In genomic region chr7:5595545-5596045, GRCh38 we compare ENCODE assay signal across 7 cellular contexts. TPM values are rescaled to one million over a fixed set of nuclear protein-coding genes. Genes with fewer than 3 reads are reported as not detected.
DNase-seq lines count a peak whose midpoint lies in the region; ATAC-seq and TF ChIP-seq lines count a peak whose summit lies in the region.

No MANE protein-coding gene starts in this region.

- H3K4me3 Mint-ChIP-seq in endodermal cell, result peak overlapping the region; percentile 96

- H3K9me3 Mint-ChIP-seq in endodermal cell, result no peaks in the 10 kb centered on the region

- H3K27me3 ChIP-seq in RWPE2 (ENCODE audit: insufficient read depth, poor library complexity, severe bottlenecking) (no peaks in the 10 kb centered on the region), endodermal cell (ENCODE audit: control insufficient read depth, insufficient read depth, low read length, poor library complexity, severe bottlenecking) (no peaks in the 10 kb centered on the region), neural cell (ENCODE audit: insufficient read depth, low read depth, low read length) (no peaks in the 10 kb centered on the region)

- no peak overlapping the region for H2AFZ ChIP-seq in neural cell (ENCODE audit: low read depth, low read length)

- H3K4me1 Mint-ChIP-seq in endodermal cell, result peaks cover 30% of the 10 kb centered on the region

- peak overlapping the region; percentile 50 for H3K4me3 ChIP-seq in RWPE2 (ENCODE audit: severe bottlenecking)
- H3K4me3 ChIP-seq in endodermal cell (ENCODE audit: low read length), result peak overlapping the region; percentile 98
- H3K4me3 ChIP-seq in neural cell (ENCODE audit: low read length), result peak overlapping the region; percentile 97

- peak overlapping the region; percentile 97 for H3K9ac ChIP-seq in endodermal cell (ENCODE audit: extremely low read depth, low read length, poor library complexity, severe bottlenecking)
- H3K9ac ChIP-seq in neural cell (ENCODE audit: low read length), result peak overlapping the region; percentile 97

- TF ChIP-seq EP300 in neural cell (conservative IDR thresholded peaks at IDR 0.05; ENCODE audit: poor library complexity, severe bottlenecking), result no peak

- no peaks in the 10 kb centered on the region for H3K9me2 ChIP-seq in neural cell (ENCODE audit: insufficient read depth, low read length)

- TF ChIP-seq RAD21 in neural cell (conservative IDR thresholded peaks at IDR 0.05), result no peak

- peaks cover 68% of the 10 kb centered on the region for H3K79me2 ChIP-seq in neural cell (replicated peaks; ENCODE audit: insufficient read depth, low read length)

- TF ChIP-seq CTCF in GM20000 (IDR thresholded peaks at IDR 0.05; ENCODE audit: extremely low read depth, missing control alignments), result no peak
- no peak for TF ChIP-seq CTCF in RWPE2 (IDR thresholded peaks at IDR 0.05; ENCODE audit: poor library complexity, severe bottlenecking)
- no peak for TF ChIP-seq CTCF in endodermal cell (conservative IDR thresholded peaks at IDR 0.05)
- no peak for TF ChIP-seq CTCF in neural cell (IDR thresholded peaks at IDR 0.05; ENCODE audit: poor library complexity, severe bottlenecking)
- no peak for TF ChIP-seq CTCF in GM13976 (IDR thresholded peaks at IDR 0.05; ENCODE audit: borderline replicate concordance, control extremely low read depth, extremely low read depth, insufficient read depth, missing control alignments)

- H3K36me3 Mint-ChIP-seq in endodermal cell (ENCODE audit: low read depth), result peaks cover 37% of the 10 kb centered on the region

- peak overlapping the region; percentile 96 for H3K27ac Mint-ChIP-seq in endodermal cell

- peak overlapping the region; percentile 85 for H3K4me2 ChIP-seq in neural cell (ENCODE audit: low read length)

- H3K27me3 Mint-ChIP-seq in endodermal cell (ENCODE audit: insufficient read depth), result peaks cover 6% of the 10 kb centered on the region

- peak; percentile 33 for ATAC-seq in RWPE2 (ENCODE audit: low read depth)

- no peaks in the 10 kb centered on the region for H3F3A ChIP-seq in neural cell (ENCODE audit: insufficient read depth, low read length, poor library complexity, severe bottlenecking)

- DNase-seq in GM20000 (ENCODE audit: low spot score) (peak; percentile 64), RWPE2 (ENCODE audit: low spot score) (peak; percentile 83), endodermal cell (peak; percentile 75), GM13976 (ENCODE audit: low spot score) (no peak), NCI-H345 (lab: John Stamatoyannopoulos, UW) (no peak), NOMO-1 (lab: John Stamatoyannopoulos, UW; ENCODE audit: unreplicated experiment in 2 of 2) (no peak)

- H3K9me3 ChIP-seq in RWPE2 (ENCODE audit: severe bottlenecking), result no peaks in the 10 kb centered on the region
- H3K9me3 ChIP-seq in endodermal cell (ENCODE audit: control insufficient read depth, low read length), result no peaks in the 10 kb centered on the region
- no peaks in the 10 kb centered on the region for H3K9me3 ChIP-seq in neural cell (ENCODE audit: low read length)

- peak overlapping the region; percentile 99 for H3K27ac ChIP-seq in RWPE2 (ENCODE audit: poor library complexity, severe bottlenecking)
- peak overlapping the region; percentile 19 for H3K27ac ChIP-seq in endodermal cell (ENCODE audit: low read depth, low read length)
- H3K27ac ChIP-seq in neural cell (ENCODE audit: low read length), result peak overlapping the region; percentile 87

- peaks cover 43% of the 10 kb centered on the region for H3K4me1 ChIP-seq in RWPE2 (ENCODE audit: insufficient read depth, poor library complexity, severe bottlenecking)
- peaks cover 13% of the 10 kb centered on the region for H3K4me1 ChIP-seq in endodermal cell (ENCODE audit: control insufficient read depth, insufficient read depth, low read length)

- H3K36me3 ChIP-seq in RWPE2 (ENCODE audit: low read depth) (peaks cover 49% of the 10 kb centered on the region), endodermal cell (ENCODE audit: control insufficient read depth, insufficient read depth, low read length) (peaks cover 49% of the 10 kb centered on the region), neural cell (ENCODE audit: insufficient read depth, low read length) (no peaks in the 10 kb centered on the region)

- 3 to 28% methylated on average over 3 to 9 of the region's 9 CpGs for WGBS in endodermal cell (ENCODE audit: insufficient coverage in 1 of 2, insufficient read length in 1 of 2), 2 experiments

- in situ Hi-C loops in GM13976 (cut with MboI; ENCODE audit: low sequenced_read_pairs, unreplicated experiment), result no loop called here

- H4K20me1 ChIP-seq in neural cell (ENCODE audit: insufficient read depth), result peaks cover 48% of the 10 kb centered on the region

TF ChIP-seq in neural cell, 6 proteins besides CTCF, POLR2A, EP300 and RAD21:
- TF ChIP-seq MXI1 (conservative IDR thresholded peaks at IDR 0.05; ENCODE audit: poor library complexity, severe bottlenecking) (no peak), SMC3 (conservative IDR thresholded peaks at IDR 0.05; ENCODE audit: poor library complexity) (no peak), EZH2 (IDR thresholded peaks at IDR 0.05; ENCODE audit: borderline replicate concordance, insufficient read depth, low read length, poor library complexity, severe bottlenecking) (no peak), TAF1 (IDR thresholded peaks at IDR 0.05; ENCODE audit: low read depth) (no peak), POLR2AphosphoS5 (IDR thresholded peaks at IDR 0.05) (no peak)
- TF ChIP-seq, protein P1, sequence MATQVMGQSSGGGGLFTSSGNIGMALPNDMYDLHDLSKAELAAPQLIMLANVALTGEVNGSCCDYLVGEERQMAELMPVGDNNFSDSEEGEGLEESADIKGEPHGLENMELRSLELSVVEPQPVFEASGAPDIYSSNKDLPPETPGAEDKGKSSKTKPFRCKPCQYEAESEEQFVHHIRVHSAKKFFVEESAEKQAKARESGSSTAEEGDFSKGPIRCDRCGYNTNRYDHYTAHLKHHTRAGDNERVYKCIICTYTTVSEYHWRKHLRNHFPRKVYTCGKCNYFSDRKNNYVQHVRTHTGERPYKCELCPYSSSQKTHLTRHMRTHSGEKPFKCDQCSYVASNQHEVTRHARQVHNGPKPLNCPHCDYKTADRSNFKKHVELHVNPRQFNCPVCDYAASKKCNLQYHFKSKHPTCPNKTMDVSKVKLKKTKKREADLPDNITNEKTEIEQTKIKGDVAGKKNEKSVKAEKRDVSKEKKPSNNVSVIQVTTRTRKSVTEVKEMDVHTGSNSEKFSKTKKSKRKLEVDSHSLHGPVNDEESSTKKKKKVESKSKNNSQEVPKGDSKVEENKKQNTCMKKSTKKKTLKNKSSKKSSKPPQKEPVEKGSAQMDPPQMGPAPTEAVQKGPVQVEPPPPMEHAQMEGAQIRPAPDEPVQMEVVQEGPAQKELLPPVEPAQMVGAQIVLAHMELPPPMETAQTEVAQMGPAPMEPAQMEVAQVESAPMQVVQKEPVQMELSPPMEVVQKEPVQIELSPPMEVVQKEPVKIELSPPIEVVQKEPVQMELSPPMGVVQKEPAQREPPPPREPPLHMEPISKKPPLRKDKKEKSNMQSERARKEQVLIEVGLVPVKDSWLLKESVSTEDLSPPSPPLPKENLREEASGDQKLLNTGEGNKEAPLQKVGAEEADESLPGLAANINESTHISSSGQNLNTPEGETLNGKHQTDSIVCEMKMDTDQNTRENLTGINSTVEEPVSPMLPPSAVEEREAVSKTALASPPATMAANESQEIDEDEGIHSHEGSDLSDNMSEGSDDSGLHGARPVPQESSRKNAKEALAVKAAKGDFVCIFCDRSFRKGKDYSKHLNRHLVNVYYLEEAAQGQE (IDR thresholded peaks at IDR 0.05; ENCODE audit: borderline replicate concordance), result no peak

RNA-seq across cellular contexts. Expression of gene FSCN1, which starts 3.0 kb away (rescaled TPM):
- 100 to 1,000 TPM; 691 to 720 TPM for total RNA-seq in endodermal cell
- polyA plus RNA-seq in endodermal cell (2013, experiment 1 of 2), result 358 TPM
- 364 TPM for polyA plus RNA-seq in endodermal cell (2013, experiment 2 of 2)
- 207 and 242 TPM in 2 replicates for polyA plus RNA-seq in neural cell
- polyA minus RNA-seq in neural cell, result 292 and 359 TPM in 2 replicates

Comparison
In these comparisons a context has a peak if more than half of its experiments do, and no peak if none do; other contexts are left out.
1. DNase-seq: peak in GM20000 (single experiment), RWPE2 (single experiment) and endodermal cell (single experiment); none in GM13976 (single experiment), NCI-H345 (single experiment) and NOMO-1 (0 of 2).
2. H3K27ac ChIP-seq: peak in every context shown above with its lines; median percentile 99 in RWPE2; 87 in neural cell; 19 in endodermal cell.
3. Peak in every context shown above with its lines, with median percentiles within 50 percentile points of each other: H3K4me3 ChIP-seq.